Comparison of ENCODE assay signal across 12 cellular contexts in the genomic region with DNA sequence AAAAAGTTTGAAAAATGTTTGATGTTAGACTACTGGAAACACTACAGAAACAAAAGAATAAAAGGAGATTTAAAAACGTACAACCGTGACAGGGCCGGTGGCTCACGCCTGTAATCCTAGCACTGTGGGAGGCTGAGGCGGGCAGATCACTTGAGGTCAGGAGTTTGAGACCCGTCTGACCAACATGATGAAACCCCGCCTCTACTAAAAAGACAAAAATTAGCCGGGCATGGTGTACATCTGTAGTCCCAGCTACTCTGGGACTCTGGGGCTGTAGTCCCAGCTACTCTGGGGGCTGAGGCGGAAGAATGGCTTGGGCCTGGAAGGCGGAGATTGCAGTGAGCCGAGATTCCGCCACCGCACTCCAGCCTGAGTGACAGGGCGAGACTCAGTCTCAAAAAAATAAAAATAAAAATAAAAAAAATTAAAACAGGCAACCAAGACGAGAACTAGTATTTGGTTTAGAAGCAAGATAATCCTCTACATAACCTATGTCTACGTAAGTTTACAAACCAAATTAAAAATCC. TPM values are rescaled to one million over a fixed set of nuclear protein-coding genes. Genes with fewer than 3 reads are reported as not detected.
DNase-seq lines count a peak whose midpoint lies in the region; ATAC-seq and TF ChIP-seq lines count a peak whose summit lies in the region.
"Had no signal": no experiment of that assay in that cellular context is flagged by ENCODE, and none has a peak within 500 bp of the region (broad histone marks: within the 10 kb centered on the region; RNA-seq: fewer than 3 reads in every experiment).

No MANE protein-coding gene starts in this region.

- H4K20me1 ChIP-seq in GM23338 (replicated peaks; ENCODE audit: insufficient read depth) = peaks cover 52% of the 10 kb centered on the region

- H3K4me1 ChIP-seq in CD4-positive, CD25-positive, alpha-beta regulatory T cell (ENCODE audit: control insufficient read depth, insufficient read depth, low read length, poor library complexity, severe bottlenecking) = peaks cover 61% of the 10 kb centered on the region
- peaks cover 11% of the 10 kb centered on the region; the same call in 1 of the 2 replicates for H3K4me1 ChIP-seq in GM23338 (ENCODE audit: insufficient read depth)
- H3K4me1 ChIP-seq in naive thymus-derived CD4-positive, alpha-beta T cell (ENCODE audit: control insufficient read depth in 2 of 2, insufficient read depth in 2 of 2, low read length in 2 of 2) = peaks cover 58 to 65% of the 10 kb centered on the region in 2 donors

- peaks cover 0 to 3% (median 0%) of the 10 kb centered on the region in 7 donors for H3K9me3 Mint-ChIP-seq in CD4-positive, CD25-positive, alpha-beta regulatory T cell
- peaks cover 4% of the 10 kb centered on the region; the same call in 2 of the 3 replicates for H3K9me3 Mint-ChIP-seq in GM23338
- H3K9me3 Mint-ChIP-seq in activated CD8-positive, alpha-beta T cell treated with anti-CD3 and anti-CD28 coated beads for 36 hours = no peaks in the 10 kb centered on the region
- peaks cover 0 to 5% (median 0%) of the 10 kb centered on the region in 11 donors for H3K9me3 Mint-ChIP-seq in naive thymus-derived CD4-positive, alpha-beta T cell

- DNase-seq in CD4-positive, CD25-positive, alpha-beta regulatory T cell = no peak
- no peak for DNase-seq in GM23338 (ENCODE audit: low spot score)
- DNase-seq in activated CD8-positive, alpha-beta T cell treated with anti-CD3 and anti-CD28 coated beads for 36 hours = no peak
- DNase-seq in naive thymus-derived CD4-positive, alpha-beta T cell = no peak
- no peak for DNase-seq in HCEC 1CT
- DNase-seq in NCI-H128 (lab: John Stamatoyannopoulos, UW; ENCODE audit: unreplicated experiment) = no peak
- DNase-seq: activated CD8-positive, alpha-beta memory T cell treated with anti-CD3 and anti-CD28 coated beads, Interleukin-2, amount 50 U/mL, for 4 hours; stimulated activated CD4-positive, alpha-beta T cell treated with anti-CD3 and anti-CD28 coated beads, Interleukin-1b, Interleukin-23, amount 100 ng/mL, for 48 hours; stimulated activated naive CD4-positive, alpha-beta T cell had no signal

- peaks cover 90% of the 10 kb centered on the region for H3K79me2 ChIP-seq in GM23338 (replicated peaks; ENCODE audit: insufficient read depth)

- peaks cover 59 to 81% (median 71%) of the 10 kb centered on the region in 4 donors for H3K4me1 Mint-ChIP-seq in CD4-positive, CD25-positive, alpha-beta regulatory T cell
- peaks cover 26% of the 10 kb centered on the region for H3K4me1 Mint-ChIP-seq in GM23338
- peaks cover 58% of the 10 kb centered on the region for H3K4me1 Mint-ChIP-seq in activated CD8-positive, alpha-beta T cell treated with anti-CD3 and anti-CD28 coated beads for 36 hours (ENCODE audit: low read depth)
- peaks cover 59 to 88% (median 80%) of the 10 kb centered on the region in 7 donors for H3K4me1 Mint-ChIP-seq in naive thymus-derived CD4-positive, alpha-beta T cell

- H3K36me3 ChIP-seq in CD4-positive, CD25-positive, alpha-beta regulatory T cell (ENCODE audit: control insufficient read depth, insufficient read depth, low read length) = peaks cover 16% of the 10 kb centered on the region
- peaks cover 19% of the 10 kb centered on the region for H3K36me3 ChIP-seq in GM23338 (ENCODE audit: insufficient read depth)
- H3K36me3 ChIP-seq in naive thymus-derived CD4-positive, alpha-beta T cell (ENCODE audit: control insufficient read depth in 2 of 3, insufficient read depth in 3 of 3, low read length in 3 of 3) = peaks cover 5 to 16% (median 10%) of the 10 kb centered on the region in 3 experiments

- peak overlapping the region; percentile 82 to 94 (median 93) for H3K4me3 Mint-ChIP-seq in CD4-positive, CD25-positive, alpha-beta regulatory T cell
- H3K4me3 Mint-ChIP-seq in GM23338 = peak overlapping the region; percentile 33; the same call in 1 of the 3 replicates
- H3K4me3 Mint-ChIP-seq in activated CD8-positive, alpha-beta T cell treated with anti-CD3 and anti-CD28 coated beads for 36 hours = peak overlapping the region; percentile 68
- H3K4me3 Mint-ChIP-seq in naive thymus-derived CD4-positive, alpha-beta T cell = peak overlapping the region; percentile 55 to 99 (median 80)

- H3K4me3 ChIP-seq in CD4-positive, CD25-positive, alpha-beta regulatory T cell (ENCODE audit: low read depth, low read length) = peak overlapping the region; percentile 71
- no peak overlapping the region for H3K4me3 ChIP-seq in GM23338
- H3K4me3 ChIP-seq in naive thymus-derived CD4-positive, alpha-beta T cell (ENCODE audit: low read length) = no peak overlapping the region
- H3K4me3 ChIP-seq: lung had no signal

- no peaks in the 10 kb centered on the region for H3K9me2 ChIP-seq in GM23338 (ENCODE audit: insufficient read depth)

- no peak overlapping the region for H3K27ac ChIP-seq in CD4-positive, CD25-positive, alpha-beta regulatory T cell (ENCODE audit: insufficient read depth, low read length, poor library complexity, severe bottlenecking)
- no peak overlapping the region for H3K27ac ChIP-seq in GM23338 (ENCODE audit: low read depth)
- H3K27ac ChIP-seq in naive thymus-derived CD4-positive, alpha-beta T cell (ENCODE audit: low read depth, low read length) = no peak overlapping the region

- CTCF ChIA-PET in activated CD8-positive, alpha-beta T cell treated with anti-CD3 and anti-CD28 coated beads for 36 hours (lab: Charles Lee) = no interaction called here
- CTCF ChIA-PET in naive thymus-derived CD4-positive, alpha-beta T cell (lab: Charles Lee) = no interaction called here

- H3K27me3 ChIP-seq in CD4-positive, CD25-positive, alpha-beta regulatory T cell (ENCODE audit: control insufficient read depth, insufficient read depth, low read length) = no peaks in the 10 kb centered on the region
- H3K27me3 ChIP-seq in GM23338 (ENCODE audit: insufficient read depth) = no peaks in the 10 kb centered on the region
- H3K27me3 ChIP-seq in naive thymus-derived CD4-positive, alpha-beta T cell (ENCODE audit: control insufficient read depth in 2 of 2, insufficient read depth in 2 of 2, low read length in 2 of 2) = no peaks in the 10 kb centered on the region

- no peak overlapping the region for H3K4me2 ChIP-seq in GM23338

- H3K9me3 ChIP-seq in CD4-positive, CD25-positive, alpha-beta regulatory T cell (ENCODE audit: control insufficient read depth in 2 of 2, low read length in 2 of 2) = no peaks in the 10 kb centered on the region
- H3K9me3 ChIP-seq in naive thymus-derived CD4-positive, alpha-beta T cell (ENCODE audit: control insufficient read depth in 2 of 3, low read length in 3 of 3) = no peaks in the 10 kb centered on the region

- peak overlapping the region; percentile 74 to 95 (median 82) for H3K27ac Mint-ChIP-seq in CD4-positive, CD25-positive, alpha-beta regulatory T cell
- peak overlapping the region; percentile 47 for H3K27ac Mint-ChIP-seq in GM23338
- peak overlapping the region; percentile 68 for H3K27ac Mint-ChIP-seq in activated CD8-positive, alpha-beta T cell treated with anti-CD3 and anti-CD28 coated beads for 36 hours
- peak overlapping the region in 8 of 9 donors; percentile 40 to 81 (median 66) for H3K27ac Mint-ChIP-seq in naive thymus-derived CD4-positive, alpha-beta T cell

- peaks cover 34% of the 10 kb centered on the region for H3K36me3 Mint-ChIP-seq in CD4-positive, CD25-positive, alpha-beta regulatory T cell
- H3K36me3 Mint-ChIP-seq in GM23338 (ENCODE audit: low read depth) = peaks cover 49% of the 10 kb centered on the region
- H3K36me3 Mint-ChIP-seq in activated CD8-positive, alpha-beta T cell treated with anti-CD3 and anti-CD28 coated beads for 36 hours (ENCODE audit: low read depth) = peaks cover 54% of the 10 kb centered on the region
- H3K36me3 Mint-ChIP-seq in naive thymus-derived CD4-positive, alpha-beta T cell = peaks cover 11 to 42% (median 30%) of the 10 kb centered on the region in 5 donors

- H3F3A ChIP-seq in GM23338 (replicated peaks; ENCODE audit: low read depth) = no peaks in the 10 kb centered on the region

- H3K27me3 Mint-ChIP-seq in CD4-positive, CD25-positive, alpha-beta regulatory T cell = peaks cover 6% of the 10 kb centered on the region
- peaks cover 1% of the 10 kb centered on the region for H3K27me3 Mint-ChIP-seq in GM23338 (ENCODE audit: insufficient read depth, low read depth, poor library complexity)
- no peaks in the 10 kb centered on the region for H3K27me3 Mint-ChIP-seq in activated CD8-positive, alpha-beta T cell treated with anti-CD3 and anti-CD28 coated beads for 36 hours
- no peaks in the 10 kb centered on the region for H3K27me3 Mint-ChIP-seq in naive thymus-derived CD4-positive, alpha-beta T cell

- no peak for ATAC-seq in CD4-positive, CD25-positive, alpha-beta regulatory T cell (ENCODE audit: low read depth in 2 of 2)
- ATAC-seq in GM23338 (no peak), GM21367 (IDR thresholded peaks at IDR 0.05; ENCODE audit: unreplicated experiment) (no peak), HG03521 (IDR thresholded peaks at IDR 0.05; ENCODE audit: unreplicated experiment) (no peak)
- ATAC-seq in activated CD8-positive, alpha-beta T cell treated with anti-CD3 and anti-CD28 coated beads for 36 hours = no peak
- ATAC-seq in naive thymus-derived CD4-positive, alpha-beta T cell = no peak

- intact Hi-C loops in activated CD8-positive, alpha-beta T cell treated with anti-CD3 and anti-CD28 coated beads for 36 hours (cut with micrococcal nuclease) = no loop called here
- intact Hi-C loops in naive thymus-derived CD4-positive, alpha-beta T cell (cut with micrococcal nuclease) = no loop called here

- TF ChIP-seq CTCF in GM23338 (conservative IDR thresholded peaks at IDR 0.05; ENCODE audit: low read depth in 2 of 2) = no peak
- TF ChIP-seq CTCF in activated CD8-positive, alpha-beta T cell treated with anti-CD3 and anti-CD28 coated beads for 36 hours (IDR thresholded peaks at IDR 0.05) = no peak

- H2AFZ ChIP-seq in GM23338 = no peak overlapping the region

- POLR2A ChIA-PET in activated CD8-positive, alpha-beta T cell treated with anti-CD3 and anti-CD28 coated beads for 36 hours (lab: Charles Lee) = no interaction called here
- POLR2A ChIA-PET in naive thymus-derived CD4-positive, alpha-beta T cell (lab: Charles Lee) = interaction anchor here (0.7 kb wide), 1 partner anchor 49 kb away, joined by 3 read pairs; no protein-coding TSS in a partner anchor

TF ChIP-seq in GM23338, 12 proteins besides CTCF, POLR2A, EP300 and RAD21 (continues in another document):
- no peak for TF ChIP-seq JUNB (IDR thresholded peaks at IDR 0.05; ENCODE audit: unreplicated experiment)
- no peak for TF ChIP-seq EZH2 (IDR thresholded peaks at IDR 0.05; ENCODE audit: low read depth, unreplicated experiment)

RNA-seq across cellular contexts. Expression of gene SP3, which starts 5.8 kb away (rescaled TPM):
- total RNA-seq in CD4-positive, CD25-positive, alpha-beta regulatory T cell = 153 TPM
- 10 to 100 TPM; 65.9 to 85.9 (median 76.4) TPM for polyA plus RNA-seq in CD4-positive, CD25-positive, alpha-beta regulatory T cell
- 96.9 and 110 TPM in 2 replicates for total RNA-seq in GM23338 (2014; rRNA removed; shearing (Covaris generic))
- polyA plus RNA-seq in GM23338 (2016; fragmentation: Nextera tagmentation; extraction: Ambion mirVana) = 21.9 and 24.1 TPM in 2 replicates
- 10 to 100 TPM; 80.5 to 84.0 TPM for total RNA-seq in activated CD8-positive, alpha-beta T cell treated with anti-CD3 and anti-CD28 coated beads for 36 hours
- total RNA-seq in naive thymus-derived CD4-positive, alpha-beta T cell = 100 to 1,000 TPM; 108 to 158 (median 131) TPM
- polyA plus RNA-seq in naive thymus-derived CD4-positive, alpha-beta T cell = 100 to 1,000 TPM in 1 of 2 donors, 10 to 100 TPM in 1; 82.6 to 108 TPM

Comparison
In these comparisons a context has a peak if more than half of its experiments do, and no peak if none do; other contexts are left out.
1. H3K4me3 Mint-ChIP-seq: peak in every context shown above with its lines; median percentile 93 in CD4-positive, CD25-positive, alpha-beta regulatory T cell; 80 in naive thymus-derived CD4-positive, alpha-beta T cell; 68 in activated CD8-positive, alpha-beta T cell treated with anti-CD3 and anti-CD28 coated beads for 36 hours; 33 in GM23338.